ENCODE assay signal across 1 cellular context in the genomic region with DNA sequence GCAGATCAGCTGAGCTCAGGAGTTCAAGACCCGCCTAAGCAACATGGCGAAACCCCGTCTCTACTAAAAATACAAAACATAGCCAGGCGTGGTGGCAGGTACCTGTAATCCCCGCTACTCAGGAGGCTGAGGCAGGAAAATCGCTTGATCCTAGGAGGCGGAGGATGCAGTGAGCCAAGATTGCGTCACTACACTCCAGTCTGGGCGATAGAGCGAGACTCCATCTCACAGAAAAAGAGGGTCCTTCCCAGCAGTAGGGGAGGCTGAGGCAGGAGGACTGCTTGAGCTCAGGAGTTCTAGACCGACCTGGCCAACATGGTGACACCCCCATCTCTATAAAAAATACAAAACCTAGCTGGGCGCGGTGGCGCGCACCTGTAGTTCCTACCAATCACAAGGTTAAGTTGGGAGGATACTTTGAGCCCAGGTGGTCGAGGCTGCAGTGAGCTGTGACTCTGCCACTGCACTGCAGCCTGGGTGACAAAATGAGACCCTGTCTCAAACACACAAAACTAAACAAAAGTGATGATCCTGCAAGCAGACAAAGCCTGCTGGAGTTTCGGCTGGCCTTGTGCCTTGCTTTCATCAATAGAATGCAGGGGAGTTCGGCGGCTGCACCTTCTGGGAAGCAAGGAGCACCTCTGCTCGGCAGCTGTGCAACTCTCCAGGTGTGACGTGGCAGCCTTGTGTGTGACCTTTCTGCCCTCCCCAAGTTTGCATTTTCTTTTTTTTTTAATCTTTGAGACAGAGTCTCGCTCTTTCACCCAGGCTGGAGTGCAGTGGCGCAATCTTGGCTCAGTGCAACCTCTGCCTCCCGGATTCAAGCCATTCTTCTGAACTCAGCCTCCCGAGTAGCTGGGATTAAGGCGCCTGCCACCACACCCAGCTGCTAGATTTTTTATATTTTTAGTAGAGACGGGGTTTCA.
TF ChIP-seq lines count a peak whose summit lies in the region.

No MANE protein-coding gene starts in this region.

TF ChIP-seq in IMR-90, 13 proteins besides CTCF, POLR2A, EP300 and RAD21:
- TF ChIP-seq CEBPB (IDR thresholded peaks at IDR 0.05; ENCODE audit: low read depth, low read length) (peak; percentile 41; the same call in 1 of the 2 replicates), RFX5 (IDR thresholded peaks at IDR 0.05; ENCODE audit: low read depth, low read length) (no peak)
